39 cellular contexts compared by ENCODE assay signal in genomic region chr3:127261925-127262324, GRCh38. TPM values are rescaled to one million over a fixed set of nuclear protein-coding genes. Genes with fewer than 3 reads are reported as not detected.
"Had no signal": no experiment of that assay in that cellular context is flagged by ENCODE, and none has a peak within 500 bp of the region (broad histone marks: within the 10 kb centered on the region; RNA-seq: fewer than 3 reads in every experiment).

No MANE protein-coding gene starts in this region.

- H3K36me3 ChIP-seq: MG63 had no signal

- H3K9me3 ChIP-seq: MG63 had no signal

- H3K27me3 ChIP-seq: MG63 had no signal

- DNase-seq: Karpas-422, Kasumi-1, MG63, MM.1S, MV-4-11, NCI-H1048, NCI-H1092, NCI-H1092 treated with DMSO at 0.1 percent for 48 hours, NCI-H1105, NCI-H1105 treated with DMSO at 0.1 percent for 48 hours, NCI-H1417, NCI-H1417 treated with DMSO at 0.1 percent for 48 hours, NCI-H1436, NCI-H1436 treated with DMSO at 0.1 percent for 48 hours, NCI-H146, NCI-H1694, NCI-H1694 treated with DMSO at 0.1 percent for 48 hours, NCI-H187, NCI-H187 treated with DMSO at 0.1 percent for 48 hours, NCI-H1930, NCI-H2029, NCI-H2029 treated with DMSO at 0.1 percent for 48 hours, NCI-H2081, NCI-H2081 treated with DMSO at 0.1 percent for 48 hours, NCI-H2107, NCI-H2171, NCI-H2171 treated with DMSO at 0.1 percent for 48 hours, NCI-H2227 treated with DMSO at 0.1 percent for 48 hours, NCI-H226, NCI-H345, NCI-H446, NCI-H446 treated with DMSO at 0.1 percent for 48 hours, NCI-H510A, NCI-H510A treated with DMSO at 0.1 percent for 48 hours, NCI-H524 had no signal

- H3K4me3 ChIP-seq: MG63 had no signal

RNA-seq across cellular contexts. Expression of gene PRR20G, which starts 25.9 kb away (rescaled TPM):
- total RNA-seq: LHCN-M2, M059J, MCF 10A, NCI-H460 had no signal
